Comparison of ENCODE assay signal across 20 cellular contexts in genomic region chr2:127888772-127889171, GRCh38. TPM values are rescaled to one million over a fixed set of nuclear protein-coding genes. Genes with fewer than 3 reads are reported as not detected.
DNase-seq lines count a peak whose midpoint lies in the region; ATAC-seq, FAIRE-seq and TF ChIP-seq lines count a peak whose summit lies in the region.
"Had no signal": no experiment of that assay in that cellular context is flagged by ENCODE, and none has a peak within 500 bp of the region (broad histone marks: within the 10 kb centered on the region; RNA-seq: fewer than 3 reads in every experiment).

No MANE protein-coding gene starts in this region.

- ATAC-seq in heart right ventricle = no peak
- ATAC-seq in naive thymus-derived CD4-positive, alpha-beta T cell = no peak
- ATAC-seq: HCT116 had no signal

- H3K27me3 ChIP-seq in left ventricle myocardium inferior (ENCODE audit: low read depth) (no peaks in the 10 kb centered on the region), heart right ventricle (no peaks in the 10 kb centered on the region), stomach smooth muscle (ENCODE audit: control insufficient read depth in 1 of 2, insufficient read depth in 2 of 2, low read length in 2 of 2) (no peaks in the 10 kb centered on the region)
- no peaks in the 10 kb centered on the region for H3K27me3 ChIP-seq in naive thymus-derived CD4-positive, alpha-beta T cell (ENCODE audit: control insufficient read depth in 2 of 2, insufficient read depth in 2 of 2, low read length in 2 of 2)
- H3K27me3 ChIP-seq: BLaER1 treated with 17β-estradiol and CSF1 and Interleukin-3, amounts not matched to agents 10 nM and 100 nM had no signal

- H3K27ac ChIP-seq in left ventricle myocardium inferior (replicated peaks) (peak overlapping the region; percentile 10), heart right ventricle (no peak overlapping the region), stomach smooth muscle (ENCODE audit: low read length) (peak overlapping the region; percentile 46), RWPE1 (no peak overlapping the region)
- H3K27ac ChIP-seq in naive thymus-derived CD4-positive, alpha-beta T cell (ENCODE audit: low read depth, low read length) = no peak overlapping the region
- H3K27ac ChIP-seq: BLaER1 treated with 17β-estradiol and CSF1 and Interleukin-3, amounts not matched to agents 10 nM and 100 nM had no signal

- POLR2A ChIA-PET in naive thymus-derived CD4-positive, alpha-beta T cell (lab: Charles Lee) = no interaction called here
- POLR2A ChIA-PET in RWPE1 (lab: Yijun Ruan, JAX; ENCODE audit: low non-redundant PET) = no interaction called here

- 96 to 97% methylated on average over 1 of the region's 1 CpG for WGBS in heart right ventricle, 2 donors

- peaks cover 36% of the 10 kb centered on the region for H3K4me1 ChIP-seq in left ventricle myocardium inferior
- peaks cover 5 to 30% (median 24%) of the 10 kb centered on the region in 9 donors for H3K4me1 ChIP-seq in heart right ventricle
- peaks cover 15 to 28% of the 10 kb centered on the region in 2 donors for H3K4me1 ChIP-seq in naive thymus-derived CD4-positive, alpha-beta T cell (ENCODE audit: control insufficient read depth in 2 of 2, insufficient read depth in 2 of 2, low read length in 2 of 2)
- H3K4me1 ChIP-seq in stomach smooth muscle (ENCODE audit: control insufficient read depth, insufficient read depth, low read length) = peaks cover 18% of the 10 kb centered on the region

- no peak overlapping the region for H3K4me3 Mint-ChIP-seq in naive thymus-derived CD4-positive, alpha-beta T cell

- FAIRE-seq in frontal cortex (lab: Jason Lieb, UNC) = no peak
- FAIRE-seq: D721Med, G401.6, GM12891, H54 had no signal

- no peak overlapping the region for H3K9ac ChIP-seq in stomach smooth muscle (ENCODE audit: low read length in 2 of 2)
- H3K9ac ChIP-seq: GM23248 had no signal

- no peaks in the 10 kb centered on the region for H3K27me3 Mint-ChIP-seq in naive thymus-derived CD4-positive, alpha-beta T cell
- H3K27me3 Mint-ChIP-seq: CD4-positive, CD25-positive, alpha-beta regulatory T cell had no signal

- intact Hi-C loops in left ventricle myocardium inferior (cut with micrococcal nuclease) (loop anchor here (10.0 kb wide), 1 partner anchor 206 kb away; the partner anchor contains the start of gene UGGT1), heart right ventricle (cut with DNase I) (loop anchor here in 5 of 10 donors (10.0 kb wide), 3 partner anchors 136 to 256 kb away; partner anchors contain the start of genes SAP130 (in 4 of the 5) and UGGT1 (in 1 of the 5))
- intact Hi-C loops in naive thymus-derived CD4-positive, alpha-beta T cell (cut with micrococcal nuclease) = loop anchor here (10.0 kb wide), 3 partner anchors 184 to 364 kb away; partner anchors contain the start of genes IWS1 (in 2 of the 2), UGGT1 (in 2 of the 2) and SFT2D3 (in 1 of the 2)

- H3K27ac Mint-ChIP-seq in naive thymus-derived CD4-positive, alpha-beta T cell = peak overlapping the region in 5 of 9 donors; percentile 35 to 86 (median 50)
- H3K27ac Mint-ChIP-seq: CD4-positive, CD25-positive, alpha-beta regulatory T cell had no signal

- peaks cover 30 to 50% (median 45%) of the 10 kb centered on the region in 7 donors for H3K4me1 Mint-ChIP-seq in naive thymus-derived CD4-positive, alpha-beta T cell

- peaks cover 2% of the 10 kb centered on the region for H3K36me3 ChIP-seq in left ventricle myocardium inferior
- H3K36me3 ChIP-seq in heart right ventricle = peaks cover 0 to 3% (median 0%) of the 10 kb centered on the region in 9 donors
- H3K36me3 ChIP-seq in naive thymus-derived CD4-positive, alpha-beta T cell (ENCODE audit: control insufficient read depth in 2 of 3, insufficient read depth in 3 of 3, low read length in 3 of 3) = no peaks in the 10 kb centered on the region
- no peaks in the 10 kb centered on the region for H3K36me3 ChIP-seq in stomach smooth muscle (ENCODE audit: control insufficient read depth in 2 of 2, insufficient read depth in 2 of 2, low read length in 2 of 2)

- no peak for DNase-seq in left ventricle myocardium inferior
- no peak for DNase-seq in heart right ventricle
- peak; percentile 24 for DNase-seq in amniotic epithelial cell (ENCODE audit: low read depth)
- no peak for DNase-seq in naive thymus-derived CD4-positive, alpha-beta T cell
- no peak for DNase-seq in SKM-1 (lab: John Stamatoyannopoulos, UW; ENCODE audit: unreplicated experiment)
- no peak for DNase-seq in frontal cortex (ENCODE audit: low spot score in 2 of 2)
- no peak for DNase-seq in RWPE1 (ENCODE audit: low spot score)
- DNase-seq: ACHN; CD4-positive, CD25-positive, alpha-beta regulatory T cell; DMS153; DMS79 treated with DMSO at 0.1 percent for 48 hours; EL; GM23248 had no signal

- TF ChIP-seq CTCF in left ventricle myocardium inferior (IDR thresholded peaks at IDR 0.05; ENCODE audit: borderline replicate concordance) (no peak), heart right ventricle (IDR thresholded peaks at IDR 0.05) (no peak), RWPE1 (conservative IDR thresholded peaks at IDR 0.05; ENCODE audit: low read depth) (no peak)

- no peak overlapping the region for H3K4me3 ChIP-seq in left ventricle myocardium inferior
- no peak overlapping the region for H3K4me3 ChIP-seq in heart right ventricle
- no peak overlapping the region for H3K4me3 ChIP-seq in naive thymus-derived CD4-positive, alpha-beta T cell (ENCODE audit: low read length)
- H3K4me3 ChIP-seq in stomach smooth muscle (ENCODE audit: low read length in 2 of 2) = no peak overlapping the region
- H3K4me3 ChIP-seq: BLaER1 treated with 17β-estradiol and CSF1 and Interleukin-3, amounts not matched to agents 10 nM and 100 nM had no signal

- H3K36me3 Mint-ChIP-seq in naive thymus-derived CD4-positive, alpha-beta T cell = peaks cover 0 to 8% (median 0%) of the 10 kb centered on the region in 5 donors
- H3K36me3 Mint-ChIP-seq: CD4-positive, CD25-positive, alpha-beta regulatory T cell had no signal

- no peaks in the 10 kb centered on the region for H3K9me3 Mint-ChIP-seq in naive thymus-derived CD4-positive, alpha-beta T cell
- H3K9me3 Mint-ChIP-seq: CD4-positive, CD25-positive, alpha-beta regulatory T cell had no signal

- H3K9me3 ChIP-seq in left ventricle myocardium inferior (replicated peaks) (no peaks in the 10 kb centered on the region), heart right ventricle (no peaks in the 10 kb centered on the region), stomach smooth muscle (ENCODE audit: control insufficient read depth in 2 of 2, low read length in 2 of 2) (no peaks in the 10 kb centered on the region)
- H3K9me3 ChIP-seq in naive thymus-derived CD4-positive, alpha-beta T cell (ENCODE audit: control insufficient read depth in 2 of 3, low read length in 3 of 3) = no peaks in the 10 kb centered on the region

- CTCF ChIA-PET in naive thymus-derived CD4-positive, alpha-beta T cell (lab: Charles Lee) = no interaction called here
- CTCF ChIA-PET in RWPE1 (lab: Yijun Ruan, JAX) = no interaction called here

RNA-seq across cellular contexts. Expression of gene AMMECR1L, which starts 3.0 kb away (rescaled TPM):
- total RNA-seq in left ventricle myocardium inferior (9.7 TPM), heart right ventricle (10 to 100 TPM in 8 of 10 donors, 1 to 10 TPM in 2; 8.2 to 13.2 (median 10.4) TPM), frontal cortex (11.0 TPM)
- polyA plus RNA-seq in heart right ventricle = 1 to 10 TPM; 6.6 to 7.1 TPM
- 10 to 100 TPM; 10.5 to 17.2 (median 15.1) TPM for total RNA-seq in naive thymus-derived CD4-positive, alpha-beta T cell
- 10 to 100 TPM in 1 of 2 donors, 1 to 10 TPM in 1; 4.4 to 10.4 TPM for polyA plus RNA-seq in naive thymus-derived CD4-positive, alpha-beta T cell

RNA-seq across cellular contexts. Expression of gene POLR2D, which starts 30.8 kb away (rescaled TPM):
- total RNA-seq in left ventricle myocardium inferior (19.4 TPM), heart right ventricle (10 to 100 TPM; 19.0 to 26.4 (median 20.7) TPM), frontal cortex (56.7 TPM)
- 10 to 100 TPM in 1 of 2 donors, 1 to 10 TPM in 1; 7.5 to 13.3 TPM for polyA plus RNA-seq in heart right ventricle
- 10 to 100 TPM; 22.9 to 45.6 (median 30.7) TPM for total RNA-seq in naive thymus-derived CD4-positive, alpha-beta T cell
- polyA plus RNA-seq in naive thymus-derived CD4-positive, alpha-beta T cell = 10 to 100 TPM; 41.0 to 42.1 TPM

Comparison
In these comparisons a context has a peak if more than half of its experiments do, and no peak if none do; other contexts are left out.
1. H3K27ac ChIP-seq: peak in left ventricle myocardium inferior (single experiment) and stomach smooth muscle (single experiment); none in heart right ventricle (0 of 10), naive thymus-derived CD4-positive, alpha-beta T cell (single experiment) and RWPE1 (single experiment).